In the genomic region with DNA sequence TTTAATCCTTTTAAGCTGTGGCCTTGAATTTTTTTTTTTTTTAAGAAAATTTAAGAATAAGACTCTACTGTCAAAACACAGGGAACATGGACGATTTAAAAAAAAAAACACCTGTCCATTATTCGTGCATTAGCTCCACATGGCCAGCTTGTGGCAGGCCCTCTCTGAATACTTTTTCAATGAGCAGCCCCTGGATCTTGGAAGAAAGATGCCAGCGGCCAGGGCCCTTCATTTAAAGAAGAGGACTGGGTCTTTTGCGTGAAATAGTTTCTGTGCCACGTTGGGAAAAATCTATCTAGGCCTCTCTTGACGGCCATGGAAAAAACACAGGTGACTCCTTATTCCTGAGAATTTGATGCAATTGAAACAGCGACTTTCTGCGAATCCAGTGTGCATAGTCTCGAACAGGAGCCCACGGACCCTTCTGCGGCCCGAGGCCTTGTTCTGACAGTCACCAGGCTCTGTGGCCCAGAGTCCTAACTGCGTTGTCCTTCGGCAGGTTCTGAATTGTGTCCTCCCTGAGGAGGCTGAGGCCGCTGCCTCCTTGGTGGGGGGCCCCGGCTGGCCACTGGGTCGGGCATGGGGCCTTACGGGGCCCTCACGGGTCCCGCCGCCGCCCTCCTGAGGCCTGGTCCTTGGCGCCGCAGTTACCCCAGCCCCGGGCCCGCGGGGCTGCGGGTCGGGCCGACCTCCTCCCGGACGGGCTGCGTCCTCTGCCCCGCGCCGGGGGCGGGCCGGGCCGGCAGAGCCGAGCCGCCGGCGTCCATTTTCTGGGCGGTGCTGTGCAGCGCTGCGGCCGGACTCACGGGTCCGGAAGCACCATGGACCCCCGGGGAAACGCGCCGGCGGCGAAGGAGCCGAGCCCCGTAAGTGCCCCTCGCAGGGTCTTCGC, we compare ENCODE assay signal across 8 cellular contexts. TPM values are rescaled to one million over a fixed set of nuclear protein-coding genes. Genes with fewer than 3 reads are reported as not detected.
DNase-seq lines count a peak whose midpoint lies in the region; ATAC-seq and TF ChIP-seq lines count a peak whose summit lies in the region.

No MANE protein-coding gene starts in this region.

- H3K9me3 ChIP-seq in ES-I3 (ENCODE audit: control insufficient read depth, insufficient read depth, low read length) (no peaks in the 10 kb centered on the region), HUES64 (ENCODE audit: insufficient read depth, low read depth, low read length) (peaks cover 4% of the 10 kb centered on the region; the same call in 1 of the 2 replicates), endodermal cell (ENCODE audit: control insufficient read depth, low read length) (peaks cover 16% of the 10 kb centered on the region), mucosa of stomach (ENCODE audit: control insufficient read depth, low read length) (no peaks in the 10 kb centered on the region), thymus (ENCODE audit: control insufficient read depth) (no peaks in the 10 kb centered on the region)

- H3K27me3 Mint-ChIP-seq in activated CD4-positive, alpha-beta memory T cell treated with anti-CD3 and anti-CD28 coated beads for 36 hours: no peaks in the 10 kb centered on the region
- H3K27me3 Mint-ChIP-seq in endodermal cell (ENCODE audit: insufficient read depth): peaks cover 37% of the 10 kb centered on the region

- H3K27me3 ChIP-seq in HUES64 (ENCODE audit: insufficient read depth, low read length) (peaks cover 11% of the 10 kb centered on the region), endodermal cell (ENCODE audit: control insufficient read depth, insufficient read depth, low read length, poor library complexity, severe bottlenecking) (no peaks in the 10 kb centered on the region), mucosa of stomach (ENCODE audit: control insufficient read depth, insufficient read depth, low read length) (no peaks in the 10 kb centered on the region), thymus (ENCODE audit: control insufficient read depth, insufficient read depth) (peaks cover 3% of the 10 kb centered on the region)

- peak; percentile 73 for ATAC-seq in GM21423 (IDR thresholded peaks at IDR 0.05; ENCODE audit: unreplicated experiment)

- peaks cover 66% of the 10 kb centered on the region for H3K4me1 Mint-ChIP-seq in activated CD4-positive, alpha-beta memory T cell treated with anti-CD3 and anti-CD28 coated beads for 36 hours (ENCODE audit: low read depth)
- peaks cover 30% of the 10 kb centered on the region for H3K4me1 Mint-ChIP-seq in endodermal cell

- POLR2A ChIA-PET in activated CD4-positive, alpha-beta memory T cell treated with anti-CD3 and anti-CD28 coated beads for 36 hours (lab: Charles Lee): interaction anchor here (0.6 to 4.1 kb wide), 10 partner anchors 9 to 90 kb away, joined by 3 to 49 read pairs (median 8); no protein-coding TSS in a partner anchor

- H3K4me1 ChIP-seq in ES-I3 (ENCODE audit: insufficient read depth, low read length) (peaks cover 16% of the 10 kb centered on the region), HUES64 (ENCODE audit: insufficient read depth, low read length) (peaks cover 30% of the 10 kb centered on the region), endodermal cell (ENCODE audit: control insufficient read depth, insufficient read depth, low read length) (peaks cover 4% of the 10 kb centered on the region), mucosa of stomach (ENCODE audit: control insufficient read depth, insufficient read depth, low read length) (peaks cover 19% of the 10 kb centered on the region), thymus (ENCODE audit: control insufficient read depth, insufficient read depth, low read length) (no peaks in the 10 kb centered on the region)

- peak; percentile 57 for DNase-seq in activated CD4-positive, alpha-beta memory T cell treated with anti-CD3 and anti-CD28 coated beads for 36 hours
- peak; percentile 84 for DNase-seq in endodermal cell
- no peak for DNase-seq in NCI-H1694 treated with DMSO at 0.1 percent for 48 hours (lab: John Stamatoyannopoulos, UW)

- H3K9ac ChIP-seq in ES-I3 (ENCODE audit: low read depth, low read length): peak overlapping the region; percentile 61
- H3K9ac ChIP-seq in HUES64 (ENCODE audit: low read depth, low read length): peak overlapping the region; percentile 73
- H3K9ac ChIP-seq in endodermal cell (ENCODE audit: extremely low read depth, low read length, poor library complexity, severe bottlenecking): peak overlapping the region; percentile 41
- H3K9ac ChIP-seq in mucosa of stomach (ENCODE audit: low read length): peak overlapping the region; percentile 92

- no peak for TF ChIP-seq CTCF in endodermal cell (conservative IDR thresholded peaks at IDR 0.05)

- H3K36me3 Mint-ChIP-seq in activated CD4-positive, alpha-beta memory T cell treated with anti-CD3 and anti-CD28 coated beads for 36 hours: peaks cover 47% of the 10 kb centered on the region
- H3K36me3 Mint-ChIP-seq in endodermal cell (ENCODE audit: low read depth): peaks cover 38% of the 10 kb centered on the region

- H3K27ac ChIP-seq in HUES64 (ENCODE audit: low read depth, low read length): peak overlapping the region; percentile 55; the same call in 1 of the 2 replicates
- H3K27ac ChIP-seq in endodermal cell (ENCODE audit: low read depth, low read length): no peak overlapping the region
- peak overlapping the region; percentile 80 for H3K27ac ChIP-seq in thymus (ENCODE audit: low read depth)

- CTCF ChIA-PET in activated CD4-positive, alpha-beta memory T cell treated with anti-CD3 and anti-CD28 coated beads for 36 hours (lab: Charles Lee): interaction anchor here (0.7 to 2.2 kb wide), 11 partner anchors 8 to 92 kb away, joined by 3 to 13 read pairs (median 4); no protein-coding TSS in a partner anchor

- H3K36me3 ChIP-seq in ES-I3 (ENCODE audit: insufficient read depth, low read length) (peaks cover 7% of the 10 kb centered on the region; the same call in 1 of the 2 replicates), HUES64 (ENCODE audit: insufficient read depth, low read length) (peaks cover 17% of the 10 kb centered on the region; the same call in 1 of the 2 replicates), endodermal cell (ENCODE audit: control insufficient read depth, insufficient read depth, low read length) (peaks cover 26% of the 10 kb centered on the region), mucosa of stomach (ENCODE audit: control insufficient read depth, insufficient read depth, low read length) (peaks cover 4% of the 10 kb centered on the region), thymus (ENCODE audit: control insufficient read depth, insufficient read depth) (peaks cover 4% of the 10 kb centered on the region)

- H3K27ac Mint-ChIP-seq in activated CD4-positive, alpha-beta memory T cell treated with anti-CD3 and anti-CD28 coated beads for 36 hours: peak overlapping the region; percentile 92
- H3K27ac Mint-ChIP-seq in endodermal cell: peak overlapping the region; percentile 78

- peak overlapping the region; percentile 78 for H3K4me3 Mint-ChIP-seq in activated CD4-positive, alpha-beta memory T cell treated with anti-CD3 and anti-CD28 coated beads for 36 hours
- H3K4me3 Mint-ChIP-seq in endodermal cell: peak overlapping the region; percentile 76

- H3K4me3 ChIP-seq in HUES64 (ENCODE audit: low read length) (peak overlapping the region; percentile 68), endodermal cell (ENCODE audit: low read length) (peak overlapping the region; percentile 77), mucosa of stomach (ENCODE audit: low read length) (peak overlapping the region; percentile 57), thymus (ENCODE audit: low read length) (peak overlapping the region; percentile 84)

- peaks cover 8% of the 10 kb centered on the region for H3K9me3 Mint-ChIP-seq in activated CD4-positive, alpha-beta memory T cell treated with anti-CD3 and anti-CD28 coated beads for 36 hours
- H3K9me3 Mint-ChIP-seq in endodermal cell: peaks cover 8% of the 10 kb centered on the region

- intact Hi-C loops in activated CD4-positive, alpha-beta memory T cell treated with anti-CD3 and anti-CD28 coated beads for 36 hours (cut with micrococcal nuclease): loop anchor here (2.0 kb wide), 1 partner anchor 39 kb away; no protein-coding TSS in a partner anchor

- WGBS in HUES64: 12% methylated on average over 59 of the region's 59 CpGs
- 16 to 30% methylated on average over 29 to 59 of the region's 59 CpGs for whole genome bisulfite sequencing in endodermal cell (ENCODE audit: insufficient coverage in 1 of 2, insufficient read length in 1 of 2), 2 experiments
- 15% methylated on average over 59 of the region's 59 CpGs for WGBS in thymus

RNA-seq across cellular contexts. Expression of gene ZBTB38, which starts 33.5 kb away (rescaled TPM):
- polyA plus RNA-seq in HUES64 (2013, experiment 1 of 2): 13.8 TPM
- polyA plus RNA-seq in HUES64 (2013, experiment 2 of 2): 16.9 TPM
- 10 to 100 TPM; 64.7 to 66.4 TPM for total RNA-seq in activated CD4-positive, alpha-beta memory T cell treated with anti-CD3 and anti-CD28 coated beads for 36 hours
- 10 to 100 TPM; 27.3 to 28.2 TPM for total RNA-seq in endodermal cell
- polyA plus RNA-seq in endodermal cell (2013, experiment 1 of 2): 19.0 TPM
- polyA plus RNA-seq in endodermal cell (2013, experiment 2 of 2): 17.6 TPM
- 11.0 TPM for polyA plus RNA-seq in thymus

Comparison
In these comparisons a context has a peak if more than half of its experiments do, and no peak if none do; other contexts are left out.
1. H3K9ac ChIP-seq: peak in every context shown above with its lines; median percentile 92 in mucosa of stomach; 73 in HUES64; 61 in ES-I3; 41 in endodermal cell.